13 cellular contexts compared by ENCODE assay signal in the genomic region with DNA sequence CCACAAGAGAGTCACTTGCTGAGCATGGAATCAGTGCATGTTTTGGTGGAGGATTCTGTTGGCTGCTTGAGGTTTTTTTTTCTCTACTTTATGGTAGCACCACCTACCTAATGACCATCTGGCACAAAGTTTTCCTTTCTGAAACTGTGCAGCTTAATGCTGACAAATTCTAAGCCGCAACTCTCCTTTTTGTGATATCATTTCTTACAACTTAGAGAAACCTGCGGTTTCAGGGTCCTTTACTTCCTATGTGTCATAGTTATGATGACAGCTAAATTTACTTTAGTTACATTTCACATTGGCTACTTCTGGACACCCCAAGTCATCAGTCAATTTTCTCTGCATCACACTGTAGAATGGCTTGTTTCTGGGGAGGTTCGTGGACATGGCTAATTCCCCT.
DNase-seq lines count a peak whose midpoint lies in the region; ATAC-seq and TF ChIP-seq lines count a peak whose summit lies in the region.
"Had no signal": no experiment of that assay in that cellular context is flagged by ENCODE, and none has a peak within 500 bp of the region (broad histone marks: within the 10 kb centered on the region; RNA-seq: fewer than 3 reads in every experiment).

No MANE protein-coding gene starts in this region.

- no peak overlapping the region for H3K4me3 Mint-ChIP-seq in T-cell
- H3K4me3 Mint-ChIP-seq: CD4-positive, CD25-positive, alpha-beta regulatory T cell; H9 had no signal

- CTCF ChIA-PET in T-cell (lab: Charles Lee) = no interaction called here

- H3K27ac Mint-ChIP-seq in T-cell = no peak overlapping the region
- H3K27ac Mint-ChIP-seq: CD4-positive, CD25-positive, alpha-beta regulatory T cell had no signal

- no peak for TF ChIP-seq CTCF in C4-2B (conservative IDR thresholded peaks at IDR 0.05)

- H3K4me1 Mint-ChIP-seq in T-cell = no peaks in the 10 kb centered on the region
- H3K4me1 Mint-ChIP-seq: CD4-positive, CD25-positive, alpha-beta regulatory T cell had no signal

- no peaks in the 10 kb centered on the region for H3K9me3 ChIP-seq in SK-N-MC (ENCODE audit: low read depth, low read length)

- DNase-seq in SK-N-MC (ENCODE audit: low read depth, low spot score) (no peak), NCI-H510A treated with DMSO at 0.1 percent for 48 hours (lab: John Stamatoyannopoulos, UW) (no peak), NCI-H2081 treated with DMSO at 0.1 percent for 48 hours (lab: John Stamatoyannopoulos, UW) (no peak), T-cell (no peak), GF-D8 (lab: John Stamatoyannopoulos, UW) (no peak)
- DNase-seq: CD4-positive, CD25-positive, alpha-beta regulatory T cell; H9; NCI-H748 treated with DMSO at 0.1 percent for 48 hours had no signal

- peaks cover 7 to 11% (median 10%) of the 10 kb centered on the region in 3 donors for H3K9me3 Mint-ChIP-seq in T-cell

- H3K4me3 ChIP-seq in SK-N-MC = no peak overlapping the region
- H3K4me3 ChIP-seq: cardiac muscle cell, upper lobe of left lung had no signal

- H3K27me3 Mint-ChIP-seq in T-cell = peaks cover 29 to 42% of the 10 kb centered on the region in 2 donors

- H3K9ac ChIP-seq in SK-N-MC (ENCODE audit: insufficient read length) = no peak overlapping the region

- peak; percentile 99 for ATAC-seq in GM19395 (IDR thresholded peaks at IDR 0.05; ENCODE audit: unreplicated experiment)
- ATAC-seq in HG03066 (IDR thresholded peaks at IDR 0.05; ENCODE audit: low read depth, unreplicated experiment) = peak; percentile 94
- ATAC-seq in T-cell (replicated peaks in 1 of 4) = no peak

- POLR2A ChIA-PET in T-cell (lab: Charles Lee) = no interaction called here

- H3K27ac ChIP-seq in C4-2B = peak overlapping the region; percentile 14; the same call in 1 of the 2 replicates
- peak overlapping the region; percentile 4; the same call in 1 of the 2 replicates for H3K27ac ChIP-seq in SK-N-MC
- H3K27ac ChIP-seq: cardiac muscle cell, upper lobe of left lung had no signal

- no peaks in the 10 kb centered on the region for H3K36me3 ChIP-seq in SK-N-MC (ENCODE audit: insufficient read depth, low read length)
- H3K36me3 ChIP-seq: cardiac muscle cell, upper lobe of left lung had no signal

- no peaks in the 10 kb centered on the region for H3K36me3 Mint-ChIP-seq in T-cell
- H3K36me3 Mint-ChIP-seq: CD4-positive, CD25-positive, alpha-beta regulatory T cell had no signal

Comparison
In these comparisons a context has a peak if more than half of its experiments do, and no peak if none do; other contexts are left out.
1. ATAC-seq: peak in GM19395 (single experiment) and HG03066 (single experiment); none in T-cell (0 of 4).